ENCODE assay signal across 8 cellular contexts in genomic region chr6:135535989-135536414, GRCh38. TPM values are rescaled to one million over a fixed set of nuclear protein-coding genes. Genes with fewer than 3 reads are reported as not detected.
DNase-seq lines count a peak whose midpoint lies in the region; ATAC-seq and TF ChIP-seq lines count a peak whose summit lies in the region.

No MANE protein-coding gene starts in this region.

- POLR2A ChIA-PET in activated CD4-positive, alpha-beta memory T cell treated with anti-CD3 and anti-CD28 coated beads, Interleukin-2, amount 10 ng/mL, durations not matched to agents 7 days and 5 days (lab: Charles Lee) = no interaction called here
- POLR2A ChIA-PET in activated CD4-positive, alpha-beta memory T cell treated with anti-CD3 and anti-CD28 coated beads for 36 hours (lab: Charles Lee) = no interaction called here
- POLR2A ChIA-PET in PC-3 (lab: Charles Lee; ENCODE audit: unreplicated experiment) = no interaction called here

- no peak overlapping the region for H2AFZ ChIP-seq in PC-3 (ENCODE audit: low read length)

- TF ChIP-seq CTCF in PC-3 (conservative IDR thresholded peaks at IDR 0.05; ENCODE audit: low read depth, low read length) (peak; percentile 74), coronary artery (IDR thresholded peaks at IDR 0.05) (peak; percentile 31), mesothelial cell of epicardium (IDR thresholded peaks at IDR 0.05; ENCODE audit: unreplicated experiment) (peak; percentile 53)

- H3K36me3 ChIP-seq in PC-3 (ENCODE audit: low read depth, low read length) = no peaks in the 10 kb centered on the region

- H3K4me1 ChIP-seq in PC-3 (ENCODE audit: insufficient read depth, low read length) = peaks cover 34% of the 10 kb centered on the region

- peaks cover 17% of the 10 kb centered on the region for H3K36me3 Mint-ChIP-seq in activated CD4-positive, alpha-beta memory T cell treated with anti-CD3 and anti-CD28 coated beads, Interleukin-2, amount 10 ng/mL, durations not matched to agents 7 days and 5 days (ENCODE audit: low read depth)
- H3K36me3 Mint-ChIP-seq in activated CD4-positive, alpha-beta memory T cell treated with anti-CD3 and anti-CD28 coated beads for 36 hours = no peaks in the 10 kb centered on the region
- H3K36me3 Mint-ChIP-seq in mesothelial cell of epicardium = no peaks in the 10 kb centered on the region

- no peak overlapping the region for H3K27ac ChIP-seq in PC-3 (ENCODE audit: low read length)
- H3K27ac ChIP-seq in coronary artery = no peak overlapping the region

- no peaks in the 10 kb centered on the region for H3K9me3 Mint-ChIP-seq in activated CD4-positive, alpha-beta memory T cell treated with anti-CD3 and anti-CD28 coated beads, Interleukin-2, amount 10 ng/mL, durations not matched to agents 7 days and 5 days
- no peaks in the 10 kb centered on the region for H3K9me3 Mint-ChIP-seq in activated CD4-positive, alpha-beta memory T cell treated with anti-CD3 and anti-CD28 coated beads for 36 hours
- H3K9me3 Mint-ChIP-seq in mesothelial cell of epicardium = peaks cover 7% of the 10 kb centered on the region

- intact Hi-C loops in activated CD4-positive, alpha-beta memory T cell treated with anti-CD3 and anti-CD28 coated beads for 36 hours (cut with micrococcal nuclease) = loop anchor here (2.0 to 10.0 kb wide), 6 partner anchors 81 to 781 kb away; partner anchors contain the start of gene PDE7B
- intact Hi-C loops in PC-3 (cut with micrococcal nuclease) = loop anchor here (1.0 to 10.0 kb wide), 8 partner anchors 84 to 690 kb away; partner anchors contain the start of gene PDE7B

- CTCF ChIA-PET in activated CD4-positive, alpha-beta memory T cell treated with anti-CD3 and anti-CD28 coated beads, Interleukin-2, amount 10 ng/mL, durations not matched to agents 7 days and 5 days (lab: Charles Lee) = interaction anchor here (0.9 to 5.3 kb wide), 27 partner anchors 9 to 691 kb away, joined by 3 to 67 read pairs (median 5); partner anchors contain the start of gene AHI1
- CTCF ChIA-PET in activated CD4-positive, alpha-beta memory T cell treated with anti-CD3 and anti-CD28 coated beads for 36 hours (lab: Charles Lee) = interaction anchor here (0.6 to 4.0 kb wide), 35 partner anchors 9 to 782 kb away, joined by 3 to 57 read pairs (median 4); partner anchors contain the start of gene MTFR2
- CTCF ChIA-PET in PC-3 (lab: Charles Lee) = interaction anchor here (0.7 kb wide), 1 partner anchor 12 kb away, joined by 3 read pairs; no protein-coding TSS in a partner anchor

- H3K4me3 ChIP-seq in PC-3 (ENCODE audit: low read length) (no peak overlapping the region), coronary artery (no peak overlapping the region)

- H3K79me2 ChIP-seq in PC-3 (ENCODE audit: low read length) = no peaks in the 10 kb centered on the region

- peak overlapping the region; percentile 17; the same call in 1 of the 2 replicates for H3K4me2 ChIP-seq in PC-3 (ENCODE audit: low read length)

- no peaks in the 10 kb centered on the region for H3K9me2 ChIP-seq in PC-3 (replicated peaks; ENCODE audit: low read length)

- H4K20me1 ChIP-seq in PC-3 (ENCODE audit: low read length) = no peaks in the 10 kb centered on the region

- no peaks in the 10 kb centered on the region for H3K27me3 ChIP-seq in PC-3 (ENCODE audit: low read length)

- H3F3A ChIP-seq in PC-3 (ENCODE audit: low read length, unreplicated experiment) = no peaks in the 10 kb centered on the region

- no peaks in the 10 kb centered on the region for H3K9me3 ChIP-seq in PC-3 (ENCODE audit: low read length)

- H3K9ac ChIP-seq in PC-3 (ENCODE audit: low read length) = no peak overlapping the region

- H3K4me3 Mint-ChIP-seq in activated CD4-positive, alpha-beta memory T cell treated with anti-CD3 and anti-CD28 coated beads, Interleukin-2, amount 10 ng/mL, durations not matched to agents 7 days and 5 days = no peak overlapping the region
- no peak overlapping the region for H3K4me3 Mint-ChIP-seq in activated CD4-positive, alpha-beta memory T cell treated with anti-CD3 and anti-CD28 coated beads for 36 hours
- no peak overlapping the region for H3K4me3 Mint-ChIP-seq in mesothelial cell of epicardium

- H3K27me3 Mint-ChIP-seq in activated CD4-positive, alpha-beta memory T cell treated with anti-CD3 and anti-CD28 coated beads, Interleukin-2, amount 10 ng/mL, durations not matched to agents 7 days and 5 days = no peaks in the 10 kb centered on the region
- H3K27me3 Mint-ChIP-seq in activated CD4-positive, alpha-beta memory T cell treated with anti-CD3 and anti-CD28 coated beads for 36 hours = peaks cover 2% of the 10 kb centered on the region
- H3K27me3 Mint-ChIP-seq in mesothelial cell of epicardium (ENCODE audit: low read depth) = no peaks in the 10 kb centered on the region

- peaks cover 49% of the 10 kb centered on the region for H3K4me1 Mint-ChIP-seq in activated CD4-positive, alpha-beta memory T cell treated with anti-CD3 and anti-CD28 coated beads, Interleukin-2, amount 10 ng/mL, durations not matched to agents 7 days and 5 days
- peaks cover 14% of the 10 kb centered on the region for H3K4me1 Mint-ChIP-seq in activated CD4-positive, alpha-beta memory T cell treated with anti-CD3 and anti-CD28 coated beads for 36 hours (ENCODE audit: low read depth)
- H3K4me1 Mint-ChIP-seq in mesothelial cell of epicardium = peaks cover 20% of the 10 kb centered on the region

- DNase-seq in activated CD4-positive, alpha-beta memory T cell treated with anti-CD3 and anti-CD28 coated beads, Interleukin-2, amount 10 ng/mL, durations not matched to agents 7 days and 5 days = no peak
- DNase-seq in activated CD4-positive, alpha-beta memory T cell treated with anti-CD3 and anti-CD28 coated beads for 36 hours = no peak
- DNase-seq in HT-29 (ENCODE audit: low spot score) (peak; percentile 62), PC-3 (peak; percentile 78), coronary artery (ENCODE audit: low spot score) (no peak), mesothelial cell of epicardium (ENCODE audit: low spot score in 2 of 2, unreplicated experiment in 2 of 2) (no peak), KG1 (lab: John Stamatoyannopoulos, UW) (no peak)

- H3K27ac Mint-ChIP-seq in activated CD4-positive, alpha-beta memory T cell treated with anti-CD3 and anti-CD28 coated beads, Interleukin-2, amount 10 ng/mL, durations not matched to agents 7 days and 5 days = peak overlapping the region; percentile 67
- H3K27ac Mint-ChIP-seq in activated CD4-positive, alpha-beta memory T cell treated with anti-CD3 and anti-CD28 coated beads for 36 hours = no peak overlapping the region
- H3K27ac Mint-ChIP-seq in mesothelial cell of epicardium = peak overlapping the region; percentile 87

- BruUV-seq in PC-3 (replicated peaks; lab: Mats Ljungman, UMichigan) = no TSS peak

- ATAC-seq in PC-3 = peak; percentile 48
- ATAC-seq in GM18517 (IDR thresholded peaks at IDR 0.05; ENCODE audit: unreplicated experiment) = no peak

RNA-seq across cellular contexts. Expression of gene AHI1, which starts 38.5 kb away (rescaled TPM):
- 10 to 100 TPM; 18.5 to 21.5 TPM for total RNA-seq in activated CD4-positive, alpha-beta memory T cell treated with anti-CD3 and anti-CD28 coated beads, Interleukin-2, amount 10 ng/mL, durations not matched to agents 7 days and 5 days
- 10 to 100 TPM; 18.6 to 22.7 TPM for total RNA-seq in activated CD4-positive, alpha-beta memory T cell treated with anti-CD3 and anti-CD28 coated beads for 36 hours
- total RNA-seq in HT-29 (2014; rRNA removed; shearing (Covaris generic)) = 5.1 and 9.1 TPM in 2 replicates
- total RNA-seq in PC-3 (2014; rRNA removed) (5.8 and 8.9 TPM in 2 replicates), mesothelial cell of epicardium (39.7 to 42.6 TPM (median 41.6 TPM) in 3 replicates)

Comparison
In these comparisons a context has a peak if more than half of its experiments do, and no peak if none do; other contexts are left out.
1. DNase-seq: peak in HT-29 (single experiment) and PC-3 (single experiment); none in activated CD4-positive, alpha-beta memory T cell treated with anti-CD3 and anti-CD28 coated beads, Interleukin-2, amount 10 ng/mL, durations not matched to agents 7 days and 5 days (single experiment), activated CD4-positive, alpha-beta memory T cell treated with anti-CD3 and anti-CD28 coated beads for 36 hours (single experiment), coronary artery (single experiment), mesothelial cell of epicardium (0 of 2) and KG1 (single experiment).
2. Peak in every context shown above with its lines, with median percentiles within 50 percentile points of each other: CTCF ChIP-seq.